In the genomic region with DNA sequence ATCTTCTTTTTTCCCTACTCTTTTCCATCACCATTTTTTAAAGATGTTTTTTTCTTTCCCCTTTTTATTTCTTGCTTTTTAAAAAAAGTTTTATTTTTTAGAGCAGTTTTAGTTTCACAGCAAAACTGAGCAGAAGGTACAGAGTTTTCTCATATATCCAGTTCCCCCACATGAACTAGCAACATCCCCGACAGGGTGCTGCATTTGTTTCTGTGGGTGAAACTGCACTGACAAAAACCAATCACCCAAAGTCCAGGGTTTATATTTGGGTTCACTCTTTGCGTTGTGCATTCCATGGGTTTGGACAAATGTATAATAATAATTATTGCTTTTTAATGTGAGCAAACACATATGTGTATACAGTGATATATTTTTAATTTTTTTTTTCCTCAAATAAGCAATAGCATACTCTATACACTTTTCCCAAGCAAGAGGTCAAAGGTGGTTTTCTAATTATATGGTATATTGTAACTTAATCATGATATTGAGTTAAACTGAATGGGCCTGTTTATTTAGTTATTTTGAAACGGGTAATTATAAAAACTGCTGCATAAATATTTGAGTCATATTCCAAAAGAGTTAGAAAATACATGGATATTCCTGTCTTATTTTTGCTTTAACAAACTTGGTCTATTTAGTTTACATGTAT, we compare ENCODE assay signal across 16 cellular contexts. TPM values are rescaled to one million over a fixed set of nuclear protein-coding genes. Genes with fewer than 3 reads are reported as not detected.
A peak's percentile ranks its signal among the peaks of the same experiment; 100 is the strongest.
DNase-seq lines count a peak whose midpoint lies in the region; ATAC-seq and TF ChIP-seq lines count a peak whose summit lies in the region.
"Had no signal": no experiment of that assay in that cellular context is flagged by ENCODE, and none has a peak within 500 bp of the region (broad histone marks: within the 10 kb centered on the region; RNA-seq: fewer than 3 reads in every experiment).

No MANE protein-coding gene starts in this region.

- no peak overlapping the region for H3K4me3 ChIP-seq in HL-60 (replicated peaks; ENCODE audit: insufficient read depth, low read length)
- H3K4me3 ChIP-seq: body of pancreas had no signal

- no peak for ATAC-seq in activated T-helper 17 cell treated with anti-CD3 and anti-CD28 coated beads, Interleukin-2, amount 50 U/mL, for 72 hours (replicated peaks)
- ATAC-seq in naive thymus-derived CD8-positive, alpha-beta T cell = no peak
- no peak for ATAC-seq in HG02642 (IDR thresholded peaks at IDR 0.05; ENCODE audit: poor library complexity, unreplicated experiment)
- ATAC-seq: body of pancreas had no signal

- DNase-seq in NCI-H2081 (lab: John Stamatoyannopoulos, UW) (peak; percentile 10 to 68), NCI-H2081 treated with DMSO at 0.1 percent for 48 hours (lab: John Stamatoyannopoulos, UW) (no peak), HL-60 (ENCODE audit: low read depth in 1 of 2, low spot score in 1 of 2) (no peak), hippocampal formation (lab: John Stamatoyannopoulos, UW) (no peak), GM19240 (ENCODE audit: insufficient read length, low spot score) (no peak)
- DNase-seq in naive thymus-derived CD8-positive, alpha-beta T cell = no peak
- DNase-seq: body of pancreas; DMS153; NCI-H526 treated with DMSO at 0.1 percent for 48 hours; SK-N-SH; stimulated activated CD4-positive, alpha-beta T cell treated with anti-CD3 and anti-CD28 coated beads, Interleukin-12 subunit alpha, Interleukin-12 subunit beta, amount 100 ng/mL, for 4 hours; stimulated activated CD8-positive, alpha-beta memory T cell treated with anti-CD3 and anti-CD28 coated beads, Interleukin-4, amount 100 ng/mL, for 48 hours had no signal

- H3K27me3 Mint-ChIP-seq in activated T-helper 17 cell treated with anti-CD3 and anti-CD28 coated beads, Interleukin-2, amount 50 U/mL, for 72 hours = no peaks in the 10 kb centered on the region
- H3K27me3 Mint-ChIP-seq in naive thymus-derived CD8-positive, alpha-beta T cell = no peaks in the 10 kb centered on the region

- no peaks in the 10 kb centered on the region for H3K9me3 Mint-ChIP-seq in activated T-helper 17 cell treated with anti-CD3 and anti-CD28 coated beads, Interleukin-2, amount 50 U/mL, for 72 hours
- H3K9me3 Mint-ChIP-seq in naive thymus-derived CD8-positive, alpha-beta T cell = no peaks in the 10 kb centered on the region
- H3K9me3 Mint-ChIP-seq: nephron had no signal

- H3K36me3 Mint-ChIP-seq in activated T-helper 17 cell treated with anti-CD3 and anti-CD28 coated beads, Interleukin-2, amount 50 U/mL, for 72 hours (ENCODE audit: low read depth) = peaks cover 62% of the 10 kb centered on the region
- peaks cover 0 to 11% (median 6%) of the 10 kb centered on the region in 3 donors for H3K36me3 Mint-ChIP-seq in naive thymus-derived CD8-positive, alpha-beta T cell

- H3K27me3 ChIP-seq in HL-60 (ENCODE audit: insufficient read depth, poor library complexity, severe bottlenecking) = no peaks in the 10 kb centered on the region
- H3K27me3 ChIP-seq: body of pancreas had no signal

- H3K27ac Mint-ChIP-seq in activated T-helper 17 cell treated with anti-CD3 and anti-CD28 coated beads, Interleukin-2, amount 50 U/mL, for 72 hours = peak overlapping the region; percentile 93
- peak overlapping the region; percentile 94 to 100 (median 98) for H3K27ac Mint-ChIP-seq in naive thymus-derived CD8-positive, alpha-beta T cell

- H3K4me3 Mint-ChIP-seq in activated T-helper 17 cell treated with anti-CD3 and anti-CD28 coated beads, Interleukin-2, amount 50 U/mL, for 72 hours = peak overlapping the region; percentile 88
- peak overlapping the region; percentile 66 to 94 (median 86) for H3K4me3 Mint-ChIP-seq in naive thymus-derived CD8-positive, alpha-beta T cell
- H3K4me3 Mint-ChIP-seq: nephron had no signal

- POLR2A ChIA-PET in naive thymus-derived CD8-positive, alpha-beta T cell (lab: Charles Lee) = interaction anchor here (0.7 to 5.8 kb wide), 6 partner anchors 39 to 299 kb away, joined by 3 to 28 read pairs (median 4); a partner anchor contains a TSS

- TF ChIP-seq CTCF in HL-60 (IDR thresholded peaks at IDR 0.05; ENCODE audit: insufficient read depth, low read length) = no peak

- H3K27ac ChIP-seq in HL-60 (replicated peaks) = peak overlapping the region; percentile 97
- H3K27ac ChIP-seq: 22Rv1, body of pancreas had no signal

- peaks cover 64% of the 10 kb centered on the region for H3K4me1 Mint-ChIP-seq in activated T-helper 17 cell treated with anti-CD3 and anti-CD28 coated beads, Interleukin-2, amount 50 U/mL, for 72 hours
- H3K4me1 Mint-ChIP-seq in naive thymus-derived CD8-positive, alpha-beta T cell = peaks cover 50 to 96% (median 91%) of the 10 kb centered on the region in 4 donors

RNA-seq across cellular contexts. Expression of gene NCK2, which starts 50.3 kb away (rescaled TPM):
- 10 to 100 TPM; 75.4 to 85.4 TPM for total RNA-seq in activated T-helper 17 cell treated with anti-CD3 and anti-CD28 coated beads, Interleukin-2, amount 50 U/mL, for 72 hours
- 100 to 1,000 TPM; 119 to 124 TPM for total RNA-seq in naive thymus-derived CD8-positive, alpha-beta T cell
- polyA plus RNA-seq in naive thymus-derived CD8-positive, alpha-beta T cell = 100 to 1,000 TPM in 1 of 3 donors, 10 to 100 TPM in 2; 36.6 to 110 (median 67.8) TPM

Comparison
In these comparisons a context has a peak if more than half of its experiments do, and no peak if none do; other contexts are left out.
1. DNase-seq: peak in NCI-H2081 (2 of 2); none in NCI-H2081 treated with DMSO at 0.1 percent for 48 hours (single experiment), HL-60 (0 of 2), naive thymus-derived CD8-positive, alpha-beta T cell (0 of 10), hippocampal formation (0 of 2) and GM19240 (single experiment).